In genomic region chr10:113493943-113494342, GRCh38 we compare ENCODE assay signal across 28 cellular contexts. TPM values are rescaled to one million over a fixed set of nuclear protein-coding genes. Genes with fewer than 3 reads are reported as not detected.
A peak's percentile ranks its signal among the peaks of the same experiment; 100 is the strongest.
DNase-seq lines count a peak whose midpoint lies in the region; TF ChIP-seq lines count a peak whose summit lies in the region.
"Had no signal": no experiment of that assay in that cellular context is flagged by ENCODE, and none has a peak within 500 bp of the region (broad histone marks: within the 10 kb centered on the region; RNA-seq: fewer than 3 reads in every experiment).

No MANE protein-coding gene starts in this region.

- POLR2A ChIA-PET in MCF 10A (lab: Yijun Ruan, JAX) = interaction anchor here (0.6 kb wide), 1 partner anchor 201 kb away, joined by 3 read pairs; no protein-coding TSS in a partner anchor

- H2AFZ ChIP-seq in hepatocyte = no peak overlapping the region

- intact Hi-C loops in MCF 10A (cut with micrococcal nuclease) = no loop called here

- no peaks in the 10 kb centered on the region for H3K79me2 ChIP-seq in hepatocyte

- no peaks in the 10 kb centered on the region for H3K9me3 ChIP-seq in hepatocyte (ENCODE audit: low read depth)
- H3K9me3 ChIP-seq: HAP-1, heart right ventricle had no signal

- no peaks in the 10 kb centered on the region for H3K27me3 Mint-ChIP-seq in MCF 10A (ENCODE audit: insufficient read depth, unreplicated experiment)

- peaks cover 4% of the 10 kb centered on the region for H3K4me1 ChIP-seq in hepatocyte (ENCODE audit: insufficient read depth)
- H3K4me1 ChIP-seq: HAP-1 had no signal

- H3K36me3 ChIP-seq in hepatocyte (replicated peaks; ENCODE audit: insufficient read depth, low read depth) = no peaks in the 10 kb centered on the region
- H3K36me3 ChIP-seq: HAP-1, heart right ventricle, WERI-Rb-1 had no signal

- H3K27me3 ChIP-seq in hepatocyte = peaks cover 3% of the 10 kb centered on the region

- WGBS in hepatocyte (ENCODE audit: low lambda C conversion rate, missing lambda C conversion rate) = 53% methylated on average over 5 of the region's 5 CpGs

- no peak overlapping the region for H3K4me3 Mint-ChIP-seq in MCF 10A (ENCODE audit: unreplicated experiment)
- H3K4me3 Mint-ChIP-seq: activated CD4-positive, alpha-beta memory T cell treated with anti-CD3 and anti-CD28 coated beads, Interleukin-2, amount 10 ng/mL, durations not matched to agents 7 days and 5 days; activated naive CD4-positive, alpha-beta T cell treated with anti-CD3 and anti-CD28 coated beads, Interleukin-2, amount 50 U/mL, for 24 hours; activated T-cell treated with anti-CD3 and anti-CD28 coated beads, Interleukin-2, amount 50 U/mL, for 4 hours; natural killer cell; stimulated activated memory B cell treated with anti-CD40 and anti-IgM and Interleukin-4, amounts not matched to agents 10 μg/mL and 1 μg/mL and 100 μg/mL, for 72 hours had no signal

- H3K9me3 Mint-ChIP-seq in MCF 10A (ENCODE audit: unreplicated experiment) = no peaks in the 10 kb centered on the region
- H3K9me3 Mint-ChIP-seq: activated CD4-positive, alpha-beta memory T cell treated with anti-CD3 and anti-CD28 coated beads, Interleukin-2, amount 10 ng/mL, durations not matched to agents 7 days and 5 days; activated T-cell treated with anti-CD3 and anti-CD28 coated beads, Interleukin-2, amount 50 U/mL, for 4 hours; brain; natural killer cell; stimulated activated memory B cell treated with anti-CD40 and anti-IgM and Interleukin-4, amounts not matched to agents 10 μg/mL and 1 μg/mL and 100 μg/mL, for 72 hours had no signal

- peak; percentile 80 for DNase-seq in EH (ENCODE audit: low read depth)
- no peak for DNase-seq in MCF 10A (ENCODE audit: unreplicated experiment)
- DNase-seq in hepatocyte (ENCODE audit: low spot score) = no peak
- DNase-seq in central memory CD4-positive, alpha-beta T cell = no peak
- DNase-seq in T-helper 1 cell = no peak
- no peak for DNase-seq in HK-2 (ENCODE audit: unreplicated experiment)
- DNase-seq in midbrain (lab: John Stamatoyannopoulos, UW) = no peak
- DNase-seq: activated CD4-positive, alpha-beta memory T cell treated with anti-CD3 and anti-CD28 coated beads, Interleukin-2, amount 10 ng/mL, durations not matched to agents 7 days and 5 days; activated T-cell treated with anti-CD3 and anti-CD28 coated beads, Interleukin-2, amount 50 U/mL, for 4 hours; dorsolateral prefrontal cortex; heart right ventricle; KBM-7; natural killer cell; NCI-H1048; NCI-H2029 treated with DMSO at 0.1 percent for 48 hours; NCI-H524; Right ventricle myocardium superior; stimulated activated CD4-positive, alpha-beta T cell treated with anti-CD3 and anti-CD28 coated beads, Interleukin-15, amount 100 ng/mL, for 24 hours; WERI-Rb-1 had no signal

- BruUV-seq in MCF 10A (replicated peaks; lab: Mats Ljungman, UMichigan) = no TSS peak

- H3K4me2 ChIP-seq in hepatocyte = no peak overlapping the region

- CTCF ChIA-PET in MCF 10A (lab: Yijun Ruan, JAX) = interaction anchor here (0.8 kb wide), 1 partner anchor 1186 kb away, joined by 3 read pairs; no protein-coding TSS in a partner anchor

- TF ChIP-seq CTCF in MCF 10A (IDR thresholded peaks at IDR 0.05; ENCODE audit: unreplicated experiment) = no peak
- no peak for TF ChIP-seq CTCF in hepatocyte (IDR thresholded peaks at IDR 0.05; ENCODE audit: poor library complexity)

- no peaks in the 10 kb centered on the region for H3K9me2 ChIP-seq in hepatocyte (replicated peaks; ENCODE audit: insufficient read depth)

- H3K36me3 Mint-ChIP-seq in MCF 10A (ENCODE audit: insufficient read depth, unreplicated experiment) = no peaks in the 10 kb centered on the region
- H3K36me3 Mint-ChIP-seq: activated naive CD4-positive, alpha-beta T cell treated with anti-CD3 and anti-CD28 coated beads, Interleukin-2, amount 50 U/mL, for 24 hours; brain; natural killer cell; stimulated activated memory B cell treated with anti-CD40 and anti-IgM and Interleukin-4, amounts not matched to agents 10 μg/mL and 1 μg/mL and 100 μg/mL, for 72 hours had no signal

- H3K4me1 Mint-ChIP-seq in MCF 10A (ENCODE audit: insufficient read depth, unreplicated experiment) = peaks cover 11% of the 10 kb centered on the region
- H3K4me1 Mint-ChIP-seq: activated CD4-positive, alpha-beta memory T cell treated with anti-CD3 and anti-CD28 coated beads, Interleukin-2, amount 10 ng/mL, durations not matched to agents 7 days and 5 days; activated naive CD4-positive, alpha-beta T cell treated with anti-CD3 and anti-CD28 coated beads, Interleukin-2, amount 50 U/mL, for 24 hours; natural killer cell; stimulated activated memory B cell treated with anti-CD40 and anti-IgM and Interleukin-4, amounts not matched to agents 10 μg/mL and 1 μg/mL and 100 μg/mL, for 72 hours had no signal

- peak overlapping the region; percentile 8 for H3K27ac Mint-ChIP-seq in MCF 10A (ENCODE audit: low read depth, unreplicated experiment)
- H3K27ac Mint-ChIP-seq: activated CD4-positive, alpha-beta memory T cell treated with anti-CD3 and anti-CD28 coated beads, Interleukin-2, amount 10 ng/mL, durations not matched to agents 7 days and 5 days; activated naive CD4-positive, alpha-beta T cell treated with anti-CD3 and anti-CD28 coated beads, Interleukin-2, amount 50 U/mL, for 24 hours; natural killer cell; stimulated activated memory B cell treated with anti-CD40 and anti-IgM and Interleukin-4, amounts not matched to agents 10 μg/mL and 1 μg/mL and 100 μg/mL, for 72 hours had no signal

- H3K4me3 ChIP-seq in hepatocyte (no peak overlapping the region), skin epidermis (no peak overlapping the region)
- H3K4me3 ChIP-seq: dorsolateral prefrontal cortex, HAP-1, heart right ventricle had no signal

- H3K27ac ChIP-seq in hepatocyte (peak overlapping the region; percentile 64), skin epidermis (peak overlapping the region in 15 of 21 experiments; percentile 5 to 84 (median 52))
- H3K27ac ChIP-seq: heart right ventricle, WERI-Rb-1 had no signal

- H4K20me1 ChIP-seq in hepatocyte (ENCODE audit: insufficient read depth, poor library complexity, severe bottlenecking) = no peaks in the 10 kb centered on the region

RNA-seq across cellular contexts. Expression of gene HABP2, which starts 58.9 kb away (rescaled TPM):
- total RNA-seq in MCF 10A (2022) = not detected in 2 replicates
- total RNA-seq in hepatocyte = 102 and 109 TPM in 2 replicates
- polyA plus RNA-seq in hepatocyte = 48.3 and 55.1 TPM in 2 replicates
- total RNA-seq: activated CD4-positive, alpha-beta memory T cell treated with anti-CD3 and anti-CD28 coated beads, Interleukin-2, amount 10 ng/mL, durations not matched to agents 7 days and 5 days; heart right ventricle; lung microvascular endothelial cell; natural killer cell; pulmonary artery endothelial cell; T-helper 1 cell treated with Interleukin-12 subunit alpha and Interleukin-12 subunit beta and Interleukin-4 antibody, amounts not matched to agents 30 ng/mL and 1 ng/mL, for 36 hours; urinary bladder had no signal

Comparison
In these comparisons a context has a peak if more than half of its experiments do, and no peak if none do; other contexts are left out.
1. RNA of gene HABP2, which starts 58.9 kb away (total RNA-seq): 102 to 109 TPM in hepatocyte; not detected in MCF 10A; every median in the first group is over 100 times any median in the second.